Comparison of ENCODE assay signal across 10 cellular contexts in the genomic region with DNA sequence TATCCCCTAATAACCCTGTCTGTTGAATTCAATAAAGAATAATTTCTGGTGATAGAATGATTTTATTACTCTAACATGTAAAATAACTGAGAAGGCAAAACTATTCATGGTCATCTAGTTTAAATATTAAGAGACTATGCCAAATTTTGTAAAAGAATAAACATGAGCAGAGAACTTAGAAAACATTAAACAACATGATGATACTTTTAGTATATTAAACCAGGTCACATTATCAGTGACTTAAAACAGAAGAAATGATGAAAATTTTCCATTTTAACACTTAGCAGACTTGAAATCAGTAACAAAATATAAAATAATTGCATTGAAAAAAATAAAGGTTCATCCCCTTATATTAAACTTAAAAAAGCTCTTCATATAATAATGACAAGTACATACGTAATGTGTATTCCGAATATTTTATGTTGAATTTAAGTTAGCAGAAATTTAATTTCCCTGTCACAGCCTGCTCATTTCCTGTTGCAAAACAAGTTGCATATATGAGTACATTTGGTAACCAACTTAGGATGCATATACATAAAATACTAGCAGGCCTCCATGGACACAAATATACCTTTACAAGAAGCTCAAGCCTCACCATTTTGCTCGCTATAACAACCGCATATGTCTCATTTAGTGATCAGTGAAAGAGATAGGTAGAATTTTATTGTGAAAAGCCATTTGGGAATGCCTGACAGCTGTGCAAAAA. TPM values are rescaled to one million over a fixed set of nuclear protein-coding genes. Genes with fewer than 3 reads are reported as not detected.
A peak's percentile ranks its signal among the peaks of the same experiment; 100 is the strongest.
DNase-seq lines count a peak whose midpoint lies in the region; ATAC-seq and FAIRE-seq lines count a peak whose summit lies in the region.
"Had no signal": no experiment of that assay in that cellular context is flagged by ENCODE, and none has a peak within 500 bp of the region (broad histone marks: within the 10 kb centered on the region; RNA-seq: fewer than 3 reads in every experiment).

No MANE protein-coding gene starts in this region.

- H3K27ac ChIP-seq in SK-N-MC, result peak overlapping the region; percentile 99

- peak; percentile 10 for FAIRE-seq in frontal cortex (lab: Jason Lieb, UNC)

- peaks cover 11% of the 10 kb centered on the region for H3K36me3 ChIP-seq in SK-N-MC (ENCODE audit: insufficient read depth, low read length)

- no peak for ATAC-seq in activated T-cell treated with anti-CD3 and anti-CD28 coated beads, Interleukin-2, amount 50 U/mL, for 4 hours
- ATAC-seq in stimulated activated memory B cell treated with anti-CD40 and anti-IgM and Interleukin-4, amounts not matched to agents 10 μg/mL and 1 μg/mL and 100 μg/mL, for 72 hours, result no peak

- H3K9ac ChIP-seq in SK-N-MC (ENCODE audit: insufficient read length), result peak overlapping the region; percentile 78

- no peak for DNase-seq in activated T-cell treated with anti-CD3 and anti-CD28 coated beads, Interleukin-2, amount 50 U/mL, for 24 hours
- no peak for DNase-seq in activated T-cell treated with anti-CD3 and anti-CD28 coated beads, Interleukin-2, amount 50 U/mL, for 4 hours
- DNase-seq in SK-N-MC (ENCODE audit: low read depth, low spot score) (peak; percentile 93), frontal cortex (ENCODE audit: low spot score in 2 of 2) (no peak), NCI-H1092 (lab: John Stamatoyannopoulos, UW) (no peak), SW 1271 (lab: John Stamatoyannopoulos, UW) (no peak)
- no peak for DNase-seq in activated T-cell treated with anti-CD3 and anti-CD28 coated beads, Interleukin-2, amount 50 U/mL, for 1 hour
- DNase-seq: activated effector memory CD4-positive, alpha-beta T cell treated with anti-CD3 and anti-CD28 coated beads, Interleukin-2, amount 50 U/mL, for 16 hours; NCI-H226 had no signal

- no peak overlapping the region for H3K4me3 Mint-ChIP-seq in activated T-cell treated with anti-CD3 and anti-CD28 coated beads, Interleukin-2, amount 50 U/mL, for 24 hours
- H3K4me3 Mint-ChIP-seq in activated T-cell treated with anti-CD3 and anti-CD28 coated beads, Interleukin-2, amount 50 U/mL, for 4 hours, result no peak overlapping the region
- H3K4me3 Mint-ChIP-seq in stimulated activated memory B cell treated with anti-CD40 and anti-IgM and Interleukin-4, amounts not matched to agents 10 μg/mL and 1 μg/mL and 100 μg/mL, for 72 hours, result no peak overlapping the region

- H3K4me3 ChIP-seq in SK-N-MC, result peak overlapping the region; percentile 62

- H3K4me1 Mint-ChIP-seq in activated T-cell treated with anti-CD3 and anti-CD28 coated beads, Interleukin-2, amount 50 U/mL, for 24 hours (ENCODE audit: low read depth), result peaks cover 69% of the 10 kb centered on the region
- H3K4me1 Mint-ChIP-seq in activated T-cell treated with anti-CD3 and anti-CD28 coated beads, Interleukin-2, amount 50 U/mL, for 4 hours (ENCODE audit: low read depth), result peaks cover 38% of the 10 kb centered on the region
- H3K4me1 Mint-ChIP-seq in stimulated activated memory B cell treated with anti-CD40 and anti-IgM and Interleukin-4, amounts not matched to agents 10 μg/mL and 1 μg/mL and 100 μg/mL, for 72 hours, result peaks cover 26% of the 10 kb centered on the region

- no peaks in the 10 kb centered on the region for H3K27me3 Mint-ChIP-seq in activated T-cell treated with anti-CD3 and anti-CD28 coated beads, Interleukin-2, amount 50 U/mL, for 24 hours
- no peaks in the 10 kb centered on the region for H3K27me3 Mint-ChIP-seq in activated T-cell treated with anti-CD3 and anti-CD28 coated beads, Interleukin-2, amount 50 U/mL, for 4 hours (ENCODE audit: low read depth)
- no peaks in the 10 kb centered on the region for H3K27me3 Mint-ChIP-seq in stimulated activated memory B cell treated with anti-CD40 and anti-IgM and Interleukin-4, amounts not matched to agents 10 μg/mL and 1 μg/mL and 100 μg/mL, for 72 hours

- peaks cover 28% of the 10 kb centered on the region for H3K36me3 Mint-ChIP-seq in activated T-cell treated with anti-CD3 and anti-CD28 coated beads, Interleukin-2, amount 50 U/mL, for 24 hours (ENCODE audit: low read depth)
- H3K36me3 Mint-ChIP-seq in activated T-cell treated with anti-CD3 and anti-CD28 coated beads, Interleukin-2, amount 50 U/mL, for 4 hours (ENCODE audit: insufficient read depth), result peaks cover 20% of the 10 kb centered on the region
- H3K36me3 Mint-ChIP-seq in stimulated activated memory B cell treated with anti-CD40 and anti-IgM and Interleukin-4, amounts not matched to agents 10 μg/mL and 1 μg/mL and 100 μg/mL, for 72 hours, result peaks cover 21% of the 10 kb centered on the region

- no peaks in the 10 kb centered on the region for H3K9me3 Mint-ChIP-seq in activated T-cell treated with anti-CD3 and anti-CD28 coated beads, Interleukin-2, amount 50 U/mL, for 24 hours
- H3K9me3 Mint-ChIP-seq in activated T-cell treated with anti-CD3 and anti-CD28 coated beads, Interleukin-2, amount 50 U/mL, for 4 hours, result no peaks in the 10 kb centered on the region
- peaks cover 2% of the 10 kb centered on the region for H3K9me3 Mint-ChIP-seq in stimulated activated memory B cell treated with anti-CD40 and anti-IgM and Interleukin-4, amounts not matched to agents 10 μg/mL and 1 μg/mL and 100 μg/mL, for 72 hours

- no peaks in the 10 kb centered on the region; the same call in none of the 2 replicates for H3K9me3 ChIP-seq in SK-N-MC (ENCODE audit: low read depth, low read length)

- H3K27ac Mint-ChIP-seq in activated T-cell treated with anti-CD3 and anti-CD28 coated beads, Interleukin-2, amount 50 U/mL, for 24 hours, result peak overlapping the region; percentile 3
- H3K27ac Mint-ChIP-seq in stimulated activated memory B cell treated with anti-CD40 and anti-IgM and Interleukin-4, amounts not matched to agents 10 μg/mL and 1 μg/mL and 100 μg/mL, for 72 hours, result peak overlapping the region; percentile 63

RNA-seq across cellular contexts. Expression of gene DTNBP1, which starts 40.6 kb away (rescaled TPM):
- 10 to 100 TPM; 17.2 to 22.0 (median 19.6) TPM for total RNA-seq in activated T-cell treated with anti-CD3 and anti-CD28 coated beads, Interleukin-2, amount 50 U/mL, for 4 hours
- total RNA-seq in frontal cortex, result 10.2 TPM
